Comparison of ENCODE assay signal across 28 cellular contexts in the genomic region with DNA sequence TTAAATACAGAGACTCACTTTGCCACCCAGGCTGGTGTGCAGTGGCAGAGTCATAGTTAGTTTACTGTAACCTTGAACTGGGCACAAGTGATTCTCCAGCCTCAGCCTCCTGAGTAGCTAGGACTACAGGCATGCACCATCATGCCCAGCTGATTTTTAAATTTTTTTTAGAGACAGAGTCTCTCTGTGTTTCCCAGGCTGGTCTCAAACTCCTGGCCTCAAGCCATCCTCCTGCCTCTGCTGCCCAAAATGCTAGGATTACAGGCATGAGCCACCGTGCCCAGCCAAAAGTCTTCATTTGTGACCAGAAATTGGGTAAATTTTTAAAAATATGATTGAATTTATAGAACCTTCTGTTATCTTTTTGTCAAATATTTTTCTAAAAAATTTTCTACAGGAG. TPM values are rescaled to one million over a fixed set of nuclear protein-coding genes. Genes with fewer than 3 reads are reported as not detected.
DNase-seq lines count a peak whose midpoint lies in the region; ATAC-seq and TF ChIP-seq lines count a peak whose summit lies in the region.
"Had no signal": no experiment of that assay in that cellular context is flagged by ENCODE, and none has a peak within 500 bp of the region (broad histone marks: within the 10 kb centered on the region; RNA-seq: fewer than 3 reads in every experiment).

No MANE protein-coding gene starts in this region.

- H3K9me3 ChIP-seq in cardiac muscle cell (ENCODE audit: low read depth) (no peaks in the 10 kb centered on the region), right cardiac atrium (ENCODE audit: control insufficient read depth, low read length) (no peaks in the 10 kb centered on the region), gastrocnemius medialis (no peaks in the 10 kb centered on the region), left lung (no peaks in the 10 kb centered on the region)
- H3K9me3 ChIP-seq: A549; BLaER1 treated with 17β-estradiol and CSF1 and Interleukin-3, amounts not matched to agents 10 nM and 100 nM; HAP-1; MG63; SJSA1 had no signal

- no peak for ATAC-seq in right cardiac atrium
- no peak for ATAC-seq in left lobe of liver
- no peak for ATAC-seq in gastrocnemius medialis
- ATAC-seq in left lung = no peak
- no peak for ATAC-seq in naive thymus-derived CD8-positive, alpha-beta T cell
- ATAC-seq: A549 had no signal

- H3K27me3 ChIP-seq in cardiac muscle cell (no peaks in the 10 kb centered on the region), right cardiac atrium (ENCODE audit: control insufficient read depth, insufficient read depth) (no peaks in the 10 kb centered on the region), dorsolateral prefrontal cortex (no peaks in the 10 kb centered on the region), gastrocnemius medialis (no peaks in the 10 kb centered on the region), left lung (no peaks in the 10 kb centered on the region)
- H3K27me3 ChIP-seq: BLaER1 treated with 17β-estradiol and CSF1 and Interleukin-3, amounts not matched to agents 10 nM and 100 nM; MG63 had no signal

- H3K4me3 ChIP-seq in cardiac muscle cell (no peak overlapping the region), right cardiac atrium (ENCODE audit: low read length) (no peak overlapping the region), dorsolateral prefrontal cortex (no peak overlapping the region), gastrocnemius medialis (no peak overlapping the region), left lung (no peak overlapping the region)
- H3K4me3 ChIP-seq: A549; BLaER1 treated with 17β-estradiol and CSF1 and Interleukin-3, amounts not matched to agents 10 nM and 100 nM; HAP-1; MG63; SJSA1 had no signal

- no peak for DNase-seq in cardiac muscle cell (ENCODE audit: low read depth in 1 of 2, low spot score in 1 of 2)
- DNase-seq in right cardiac atrium = no peak
- peak in 1 of 10 donors; percentile 32 for DNase-seq in dorsolateral prefrontal cortex
- DNase-seq in left lobe of liver (ENCODE audit: low spot score) = peak; percentile 43
- no peak for DNase-seq in gastrocnemius medialis
- DNase-seq in GM10248 (ENCODE audit: extremely low spot score) = no peak
- DNase-seq in left lung = no peak
- no peak for DNase-seq in naive thymus-derived CD8-positive, alpha-beta T cell
- DNase-seq: AML-193; CD4-positive, alpha-beta T cell; COR-L47; DMS53; GOT3; HFFc6; KBM-7; MG63; NCI-H2029 treated with DMSO at 0.1 percent for 48 hours; NCI-H2227 treated with DMSO at 0.1 percent for 48 hours; NCI-H526 treated with DMSO at 0.1 percent for 48 hours; Right ventricle myocardium superior; RPMI8226 had no signal

- TF ChIP-seq POLR2A in gastrocnemius medialis (IDR thresholded peaks at IDR 0.05) = no peak

- no peak overlapping the region for H3K4me3 Mint-ChIP-seq in naive thymus-derived CD8-positive, alpha-beta T cell
- H3K4me3 Mint-ChIP-seq: CD4-positive, alpha-beta T cell; HFFc6 had no signal

- POLR2A ChIA-PET in GM10248 (lab: Yijun Ruan, JAX) = no interaction called here
- POLR2A ChIA-PET in naive thymus-derived CD8-positive, alpha-beta T cell (lab: Charles Lee) = no interaction called here

- peak overlapping the region; percentile 86 for H3K27ac ChIP-seq in cardiac muscle cell
- H3K27ac ChIP-seq in right cardiac atrium (ENCODE audit: low read length) = no peak overlapping the region
- peak overlapping the region in 30 of 59 donors; percentile 1 to 66 (median 39) for H3K27ac ChIP-seq in dorsolateral prefrontal cortex
- peak overlapping the region in 3 of 4 donors; percentile 10 to 49 (median 35) for H3K27ac ChIP-seq in gastrocnemius medialis
- H3K27ac ChIP-seq in left lung = no peak overlapping the region
- H3K27ac ChIP-seq: A549; BLaER1 treated with 17β-estradiol and CSF1 and Interleukin-3, amounts not matched to agents 10 nM and 100 nM; SJSA1 had no signal

- in situ Hi-C loops in gastrocnemius medialis (cut with MboI; ENCODE audit: low sequenced_read_pairs in 4 of 4) = loop anchor here in 3 of 4 donors (10.0 kb wide), 2 partner anchors 66 to 146 kb away; no protein-coding TSS in a partner anchor

- H3K36me3 ChIP-seq in cardiac muscle cell (peaks cover 45% of the 10 kb centered on the region), gastrocnemius medialis (peaks cover 0 to 49% of the 10 kb centered on the region in 2 donors), left lung (peaks cover 0 to 80% of the 10 kb centered on the region in 2 donors)

- peaks cover 0 to 71% (median 23%) of the 10 kb centered on the region in 3 donors for H3K36me3 Mint-ChIP-seq in naive thymus-derived CD8-positive, alpha-beta T cell

- H3K4me1 Mint-ChIP-seq in naive thymus-derived CD8-positive, alpha-beta T cell = peaks cover 0 to 6% (median 2%) of the 10 kb centered on the region in 4 donors

- H3K27ac Mint-ChIP-seq in naive thymus-derived CD8-positive, alpha-beta T cell = no peak overlapping the region
- H3K27ac Mint-ChIP-seq: CD4-positive, alpha-beta T cell; HFFc6 had no signal

- CTCF ChIA-PET in GM10248 (lab: Yijun Ruan, JAX) = interaction anchor here (1.0 kb wide), 3 partner anchors 9 to 63 kb away, joined by 3 read pairs; partner anchors contain the start of gene FALEC

- no peaks in the 10 kb centered on the region for H3K9me3 Mint-ChIP-seq in naive thymus-derived CD8-positive, alpha-beta T cell
- H3K9me3 Mint-ChIP-seq: CD4-positive, alpha-beta T cell; HFFc6 had no signal

- peaks cover 9% of the 10 kb centered on the region for H3K4me1 ChIP-seq in cardiac muscle cell (ENCODE audit: low read depth)
- H3K4me1 ChIP-seq in right cardiac atrium (ENCODE audit: control insufficient read depth, insufficient read depth, low read length) = peaks cover 3% of the 10 kb centered on the region
- H3K4me1 ChIP-seq in gastrocnemius medialis = peaks cover 16 to 27% of the 10 kb centered on the region in 2 donors
- H3K4me1 ChIP-seq in left lung = peaks cover 0 to 5% of the 10 kb centered on the region in 2 donors
- H3K4me1 ChIP-seq: A549; BLaER1 treated with 17β-estradiol and CSF1 and Interleukin-3, amounts not matched to agents 10 nM and 100 nM; HAP-1; SJSA1 had no signal

- WGBS in right cardiac atrium = 63% methylated on average over 1 of the region's 1 CpG

- TF ChIP-seq CTCF in cardiac muscle cell (IDR thresholded peaks at IDR 0.05; ENCODE audit: low read depth, low read length) (no peak), dorsolateral prefrontal cortex (IDR thresholded peaks at IDR 0.05 in 54 of 56, conservative IDR thresholded peaks at IDR 0.05 in 2 of 56; ENCODE audit: low read depth in 1 of 56, partially characterized antibody in 56 of 56) (no peak), gastrocnemius medialis (IDR thresholded peaks at IDR 0.05 in 4 of 5, conservative IDR thresholded peaks at IDR 0.05 in 1 of 5) (no peak), GM10248 (IDR thresholded peaks at IDR 0.05; ENCODE audit: control extremely low read depth, extremely low read depth, low read depth, missing control alignments) (no peak), left lung (IDR thresholded peaks at IDR 0.05) (no peak)

- intact Hi-C loops in right cardiac atrium (cut with DNase I) = loop anchor here in 1 of 4 donors (5.0 kb wide), 1 partner anchor 63 kb away; no protein-coding TSS in a partner anchor
- intact Hi-C loops in dorsolateral prefrontal cortex (cut with DNase I) = no loop called here
- intact Hi-C loops in gastrocnemius medialis (cut with DNase I; ENCODE audit: low total_unique reads) = no loop called here
- intact Hi-C loops in left lung (cut with DNase I) = no loop called here

- no peaks in the 10 kb centered on the region for H3K27me3 Mint-ChIP-seq in naive thymus-derived CD8-positive, alpha-beta T cell
- H3K27me3 Mint-ChIP-seq: CD4-positive, alpha-beta T cell had no signal

RNA-seq across cellular contexts. Expression of gene TARS2, which starts 17.9 kb away (rescaled TPM):
- total RNA-seq in cardiac muscle cell (34.5 and 35.7 TPM in 2 replicates), right cardiac atrium (10 to 100 TPM; 15.1 to 23.2 (median 22.1) TPM), dorsolateral prefrontal cortex (10 to 100 TPM; 30.3 to 63.1 (median 45.8) TPM), left lobe of liver (22.7 TPM), gastrocnemius medialis (10 to 100 TPM; 15.0 to 26.7 (median 18.4) TPM), left lung (10 to 100 TPM; 18.5 to 21.7 TPM)
- polyA plus RNA-seq in cardiac muscle cell (46.8 and 62.5 TPM in 2 replicates), right cardiac atrium (20.0 TPM)
- total RNA-seq in naive thymus-derived CD8-positive, alpha-beta T cell = 10 to 100 TPM; 34.8 to 41.8 TPM
- polyA plus RNA-seq in naive thymus-derived CD8-positive, alpha-beta T cell = 10 to 100 TPM; 23.9 to 37.2 (median 30.6) TPM

RNA-seq across cellular contexts. Expression of gene ECM1, which starts 38.6 kb away (rescaled TPM):
- total RNA-seq in cardiac muscle cell (0.78 and 1.9 TPM in 2 replicates), right cardiac atrium (10 to 100 TPM; 25.5 to 46.8 (median 34.8) TPM), dorsolateral prefrontal cortex (10 to 100 TPM in 117 of 120 experiments, 1 to 10 TPM in 3; 6.8 to 31.3 (median 17.2) TPM), left lobe of liver (15.3 TPM), gastrocnemius medialis (1 to 10 TPM; 1.5 to 8.5 (median 5.6) TPM), left lung (10 to 100 TPM; 21.3 to 65.2 TPM)
- polyA plus RNA-seq in cardiac muscle cell (1.9 and 2.9 TPM in 2 replicates), right cardiac atrium (24.1 TPM)
- total RNA-seq in naive thymus-derived CD8-positive, alpha-beta T cell = 1 to 10 TPM; 1.5 to 1.6 TPM
- polyA plus RNA-seq in naive thymus-derived CD8-positive, alpha-beta T cell = under 1 TPM in 1 of 3 donors, not detected in 2; 0.17 TPM

RNA-seq across cellular contexts. Expression of gene FALEC, which starts 46.3 kb away (rescaled TPM):
- total RNA-seq in cardiac muscle cell = 3.9 TPM in 1 of 2 replicates, not detected in the other
- polyA plus RNA-seq in cardiac muscle cell = 4.7 and 6.2 TPM in 2 replicates
- total RNA-seq in right cardiac atrium = under 1 TPM in 2 of 4 donors, not detected in 2; 0.60 to 0.70 TPM
- not detected for polyA plus RNA-seq in right cardiac atrium
- total RNA-seq in dorsolateral prefrontal cortex = 1 to 10 TPM in 111 of 120 experiments, under 1 TPM in 1, not detected in 8; 0.99 to 5.8 (median 2.4) TPM
- total RNA-seq in left lobe of liver = 0.35 TPM
- total RNA-seq in gastrocnemius medialis = not detected
- total RNA-seq in left lung = not detected
- total RNA-seq in naive thymus-derived CD8-positive, alpha-beta T cell = 1 to 10 TPM in 1 of 2 experiments, not detected in 1; 1.9 TPM
- 1 to 10 TPM in 1 of 3 donors, under 1 TPM in 1, not detected in 1; 0.38 to 1.3 TPM for polyA plus RNA-seq in naive thymus-derived CD8-positive, alpha-beta T cell
- total RNA-seq: CD4-positive, alpha-beta T cell; Daoy; G401; NCI-H460; Right ventricle myocardium superior; SJSA1 had no signal

Comparison
In these comparisons a context has a peak if more than half of its experiments do, and no peak if none do; other contexts are left out.
1. H3K27ac ChIP-seq: peak in cardiac muscle cell (single experiment), dorsolateral prefrontal cortex (30 of 59) and gastrocnemius medialis (3 of 4); none in right cardiac atrium (single experiment) and left lung (0 of 2).